In the genomic region with DNA sequence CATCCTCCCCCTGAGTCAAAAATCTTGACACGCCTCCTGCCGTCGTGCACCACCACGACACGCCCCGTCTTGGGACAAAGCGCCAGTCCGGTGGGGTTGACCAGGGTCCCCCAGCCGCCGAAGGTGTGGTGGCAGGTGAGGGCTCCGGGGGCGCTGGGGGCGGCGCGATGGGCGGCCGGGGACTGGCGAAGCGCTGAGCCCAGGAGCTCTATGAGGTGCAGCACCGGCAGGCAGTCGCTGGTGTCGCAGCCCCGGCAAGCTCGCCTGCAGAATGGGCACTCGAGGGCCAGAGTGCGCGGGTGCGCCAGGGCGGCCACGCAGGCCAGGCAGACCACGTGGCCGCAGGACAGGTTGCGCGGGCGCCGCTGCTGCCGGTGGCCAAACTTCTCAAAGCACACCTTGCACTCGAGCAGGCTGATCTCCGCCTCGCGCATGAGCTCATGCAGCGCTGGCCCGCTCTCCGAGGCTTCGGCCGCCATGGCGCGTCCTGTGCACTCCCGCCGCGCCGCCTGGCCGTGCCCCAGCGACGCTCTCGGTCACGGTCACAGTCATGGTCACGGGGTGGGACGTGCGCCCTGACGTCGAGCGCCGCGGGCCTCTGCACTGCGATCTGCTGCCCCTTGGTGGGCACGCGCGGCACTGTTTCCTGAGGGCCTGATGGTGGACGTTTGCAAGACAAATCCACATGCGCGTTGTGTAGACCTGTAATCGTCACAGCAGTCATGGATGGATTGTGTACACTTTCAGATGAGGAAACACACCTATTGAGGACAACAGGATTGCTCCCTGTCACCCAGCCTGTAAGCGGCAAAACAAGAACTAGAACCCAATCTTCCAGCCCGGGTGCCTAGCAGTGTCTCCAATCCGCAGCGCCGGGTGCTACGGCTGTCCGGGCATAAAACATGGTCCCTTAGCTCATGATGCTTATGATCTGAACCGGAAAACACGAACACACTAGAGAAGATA, we compare ENCODE assay signal across 1 cellular context.
TF ChIP-seq lines count a peak whose summit lies in the region.

A gene (minus strand): TSS at position 550 of the 966 bp plus-strand sequence. CDS start 71 bp downstream, at position 479.

TF ChIP-seq in HepG2, 621 proteins besides CTCF, POLR2A, EP300 and RAD21 (continued from another document and continues in another):
- TF ChIP-seq, protein P1, sequence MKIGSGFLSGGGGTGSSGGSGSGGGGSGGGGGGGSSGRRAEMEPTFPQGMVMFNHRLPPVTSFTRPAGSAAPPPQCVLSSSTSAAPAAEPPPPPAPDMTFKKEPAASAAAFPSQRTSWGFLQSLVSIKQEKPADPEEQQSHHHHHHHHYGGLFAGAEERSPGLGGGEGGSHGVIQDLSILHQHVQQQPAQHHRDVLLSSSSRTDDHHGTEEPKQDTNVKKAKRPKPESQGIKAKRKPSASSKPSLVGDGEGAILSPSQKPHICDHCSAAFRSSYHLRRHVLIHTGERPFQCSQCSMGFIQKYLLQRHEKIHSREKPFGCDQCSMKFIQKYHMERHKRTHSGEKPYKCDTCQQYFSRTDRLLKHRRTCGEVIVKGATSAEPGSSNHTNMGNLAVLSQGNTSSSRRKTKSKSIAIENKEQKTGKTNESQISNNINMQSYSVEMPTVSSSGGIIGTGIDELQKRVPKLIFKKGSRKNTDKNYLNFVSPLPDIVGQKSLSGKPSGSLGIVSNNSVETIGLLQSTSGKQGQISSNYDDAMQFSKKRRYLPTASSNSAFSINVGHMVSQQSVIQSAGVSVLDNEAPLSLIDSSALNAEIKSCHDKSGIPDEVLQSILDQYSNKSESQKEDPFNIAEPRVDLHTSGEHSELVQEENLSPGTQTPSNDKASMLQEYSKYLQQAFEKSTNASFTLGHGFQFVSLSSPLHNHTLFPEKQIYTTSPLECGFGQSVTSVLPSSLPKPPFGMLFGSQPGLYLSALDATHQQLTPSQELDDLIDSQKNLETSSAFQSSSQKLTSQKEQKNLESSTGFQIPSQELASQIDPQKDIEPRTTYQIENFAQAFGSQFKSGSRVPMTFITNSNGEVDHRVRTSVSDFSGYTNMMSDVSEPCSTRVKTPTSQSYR (CRISPR knock-in tag; IDR thresholded peaks at IDR 0.05; ENCODE audit: borderline replicate concordance) = peak; percentile 96
- no peak for TF ChIP-seq RBAK (CRISPR knock-in tag; IDR thresholded peaks at IDR 0.05)
- TF ChIP-seq, protein P2, sequence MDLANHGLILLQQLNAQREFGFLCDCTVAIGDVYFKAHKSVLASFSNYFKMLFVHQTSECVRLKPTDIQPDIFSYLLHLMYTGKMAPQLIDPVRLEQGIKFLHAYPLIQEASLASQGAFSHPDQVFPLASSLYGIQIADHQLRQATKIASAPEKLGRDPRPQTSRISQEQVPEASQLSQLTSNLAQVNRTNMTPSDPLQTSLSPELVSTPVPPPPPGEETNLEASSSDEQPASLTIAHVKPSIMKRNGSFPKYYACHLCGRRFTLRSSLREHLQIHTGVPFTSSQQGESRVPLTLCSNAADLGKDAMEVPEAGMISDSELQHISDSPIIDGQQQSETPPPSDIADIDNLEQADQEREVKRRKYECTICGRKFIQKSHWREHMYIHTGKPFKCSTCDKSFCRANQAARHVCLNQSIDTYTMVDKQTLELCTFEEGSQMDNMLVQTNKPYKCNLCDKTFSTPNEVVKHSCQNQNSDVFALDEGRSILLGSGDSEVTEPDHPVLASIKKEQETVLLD (CRISPR knock-in tag; IDR thresholded peaks at IDR 0.05; ENCODE audit: low read depth) = peak; percentile 71; the same call in 1 of the 2 replicates
- peak; percentile 93 for TF ChIP-seq ZNF605 (CRISPR knock-in tag; IDR thresholded peaks at IDR 0.05)
- TF ChIP-seq ATRX (CRISPR knock-in tag; IDR thresholded peaks at IDR 0.05; ENCODE audit: borderline replicate concordance) = no peak
- peak; percentile 88 for TF ChIP-seq ZBTB7B (CRISPR knock-in tag; IDR thresholded peaks at IDR 0.05)
- no peak for TF ChIP-seq ZFAT (CRISPR knock-in tag; conservative IDR thresholded peaks at IDR 0.05)
- peak; percentile 94 for TF ChIP-seq MYC (CRISPR knock-in tag; IDR thresholded peaks at IDR 0.05; ENCODE audit: borderline replicate concordance)
- peak; percentile 68 for TF ChIP-seq ELF1 (CRISPR knock-in tag; IDR thresholded peaks at IDR 0.05)
- peak; percentile 93; the same call in 1 of the 2 replicates for TF ChIP-seq ZNF510 (CRISPR knock-in tag; IDR thresholded peaks at IDR 0.05; ENCODE audit: low read depth)
- TF ChIP-seq, protein P3, sequence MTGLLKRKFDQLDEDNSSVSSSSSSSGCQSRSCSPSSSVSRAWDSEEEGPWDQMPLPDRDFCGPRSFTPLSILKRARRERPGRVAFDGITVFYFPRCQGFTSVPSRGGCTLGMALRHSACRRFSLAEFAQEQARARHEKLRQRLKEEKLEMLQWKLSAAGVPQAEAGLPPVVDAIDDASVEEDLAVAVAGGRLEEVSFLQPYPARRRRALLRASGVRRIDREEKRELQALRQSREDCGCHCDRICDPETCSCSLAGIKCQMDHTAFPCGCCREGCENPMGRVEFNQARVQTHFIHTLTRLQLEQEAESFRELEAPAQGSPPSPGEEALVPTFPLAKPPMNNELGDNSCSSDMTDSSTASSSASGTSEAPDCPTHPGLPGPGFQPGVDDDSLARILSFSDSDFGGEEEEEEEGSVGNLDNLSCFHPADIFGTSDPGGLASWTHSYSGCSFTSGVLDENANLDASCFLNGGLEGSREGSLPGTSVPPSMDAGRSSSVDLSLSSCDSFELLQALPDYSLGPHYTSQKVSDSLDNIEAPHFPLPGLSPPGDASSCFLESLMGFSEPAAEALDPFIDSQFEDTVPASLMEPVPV (CRISPR knock-in tag; IDR thresholded peaks at IDR 0.05) = peak; percentile 86
- peak; percentile 86; the same call in 1 of the 2 replicates for TF ChIP-seq ZNF124 (CRISPR knock-in tag; IDR thresholded peaks at IDR 0.05)
- TF ChIP-seq SMAD3 (CRISPR knock-in tag; IDR thresholded peaks at IDR 0.05) = peak; percentile 96
- no peak for TF ChIP-seq FOXP1 (IDR thresholded peaks at IDR 0.05)
- TF ChIP-seq FOXP1 (CRISPR knock-in tag; IDR thresholded peaks at IDR 0.05) = peak; percentile 64
- peak; percentile 87 for TF ChIP-seq SOX5 (CRISPR knock-in tag; IDR thresholded peaks at IDR 0.05; ENCODE audit: borderline replicate concordance)
- TF ChIP-seq ERF (CRISPR knock-in tag; IDR thresholded peaks at IDR 0.05) = peak; percentile 98
- peak; percentile 96 for TF ChIP-seq HIVEP1 (CRISPR knock-in tag; IDR thresholded peaks at IDR 0.05)
- peak; percentile 95; the same call in 1 of the 2 replicates for TF ChIP-seq MEIS2 (CRISPR knock-in tag; IDR thresholded peaks at IDR 0.05)
- TF ChIP-seq, protein P4, sequence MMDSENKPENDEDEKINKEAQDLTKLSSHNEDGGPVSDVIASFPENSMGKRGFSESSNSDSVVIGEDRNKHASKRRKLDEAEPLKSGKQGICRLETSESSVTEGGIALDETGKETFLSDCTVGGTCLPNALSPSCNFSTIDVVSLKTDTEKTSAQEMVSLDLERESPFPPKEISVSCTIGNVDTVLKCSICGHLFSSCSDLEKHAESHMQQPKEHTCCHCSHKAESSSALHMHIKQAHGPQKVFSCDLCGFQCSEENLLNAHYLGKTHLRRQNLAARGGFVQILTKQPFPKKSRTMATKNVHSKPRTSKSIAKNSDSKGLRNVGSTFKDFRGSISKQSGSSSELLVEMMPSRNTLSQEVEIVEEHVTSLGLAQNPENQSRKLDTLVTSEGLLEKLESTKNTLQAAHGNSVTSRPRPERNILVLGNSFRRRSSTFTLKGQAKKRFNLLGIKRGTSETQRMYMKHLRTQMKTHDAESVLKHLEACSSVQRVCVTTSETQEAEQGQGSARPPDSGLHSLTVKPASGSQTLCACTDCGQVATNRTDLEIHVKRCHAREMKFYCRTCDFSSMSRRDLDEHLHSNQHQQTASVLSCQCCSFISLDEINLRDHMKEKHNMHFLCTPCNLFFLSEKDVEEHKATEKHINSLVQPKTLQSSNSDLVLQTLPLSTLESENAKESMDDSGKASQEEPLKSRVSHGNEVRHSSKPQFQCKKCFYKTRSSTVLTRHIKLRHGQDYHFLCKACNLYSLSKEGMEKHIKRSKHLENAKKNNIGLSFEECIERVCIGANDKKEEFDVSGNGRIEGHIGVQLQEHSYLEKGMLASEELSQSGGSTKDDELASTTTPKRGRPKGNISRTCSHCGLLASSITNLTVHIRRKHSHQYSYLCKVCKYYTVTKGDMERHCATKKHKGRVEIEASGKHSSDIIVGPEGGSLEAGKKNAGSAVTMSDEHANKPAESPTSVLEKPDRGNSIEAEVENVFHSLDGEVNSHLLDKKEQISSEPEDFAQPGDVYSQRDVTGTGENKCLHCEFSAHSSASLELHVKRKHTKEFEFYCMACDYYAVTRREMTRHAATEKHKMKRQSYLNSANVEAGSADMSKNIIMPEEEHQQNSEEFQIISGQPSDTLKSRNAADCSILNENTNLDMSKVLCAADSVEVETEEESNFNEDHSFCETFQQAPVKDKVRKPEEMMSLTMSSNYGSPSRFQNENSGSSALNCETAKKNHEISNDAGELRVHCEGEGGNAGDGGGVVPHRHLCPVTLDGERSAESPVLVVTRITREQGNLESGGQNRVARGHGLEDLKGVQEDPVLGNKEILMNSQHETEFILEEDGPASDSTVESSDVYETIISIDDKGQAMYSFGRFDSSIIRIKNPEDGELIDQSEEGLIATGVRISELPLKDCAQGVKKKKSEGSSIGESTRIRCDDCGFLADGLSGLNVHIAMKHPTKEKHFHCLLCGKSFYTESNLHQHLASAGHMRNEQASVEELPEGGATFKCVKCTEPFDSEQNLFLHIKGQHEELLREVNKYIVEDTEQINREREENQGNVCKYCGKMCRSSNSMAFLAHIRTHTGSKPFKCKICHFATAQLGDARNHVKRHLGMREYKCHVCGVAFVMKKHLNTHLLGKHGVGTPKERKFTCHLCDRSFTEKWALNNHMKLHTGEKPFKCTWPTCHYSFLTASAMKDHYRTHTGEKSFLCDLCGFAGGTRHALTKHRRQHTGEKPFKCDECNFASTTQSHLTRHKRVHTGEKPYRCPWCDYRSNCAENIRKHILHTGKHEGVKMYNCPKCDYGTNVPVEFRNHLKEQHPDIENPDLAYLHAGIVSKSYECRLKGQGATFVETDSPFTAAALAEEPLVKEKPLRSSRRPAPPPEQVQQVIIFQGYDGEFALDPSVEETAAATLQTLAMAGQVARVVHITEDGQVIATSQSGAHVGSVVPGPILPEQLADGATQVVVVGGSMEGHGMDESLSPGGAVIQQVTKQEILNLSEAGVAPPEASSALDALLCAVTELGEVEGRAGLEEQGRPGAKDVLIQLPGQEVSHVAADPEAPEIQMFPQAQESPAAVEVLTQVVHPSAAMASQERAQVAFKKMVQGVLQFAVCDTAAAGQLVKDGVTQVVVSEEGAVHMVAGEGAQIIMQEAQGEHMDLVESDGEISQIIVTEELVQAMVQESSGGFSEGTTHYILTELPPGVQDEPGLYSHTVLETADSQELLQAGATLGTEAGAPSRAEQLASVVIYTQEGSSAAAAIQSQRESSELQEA (CRISPR knock-in tag; IDR thresholded peaks at IDR 0.05; ENCODE audit: not compliant biosample characterization) = peak; percentile 89
- TF ChIP-seq, protein P5, sequence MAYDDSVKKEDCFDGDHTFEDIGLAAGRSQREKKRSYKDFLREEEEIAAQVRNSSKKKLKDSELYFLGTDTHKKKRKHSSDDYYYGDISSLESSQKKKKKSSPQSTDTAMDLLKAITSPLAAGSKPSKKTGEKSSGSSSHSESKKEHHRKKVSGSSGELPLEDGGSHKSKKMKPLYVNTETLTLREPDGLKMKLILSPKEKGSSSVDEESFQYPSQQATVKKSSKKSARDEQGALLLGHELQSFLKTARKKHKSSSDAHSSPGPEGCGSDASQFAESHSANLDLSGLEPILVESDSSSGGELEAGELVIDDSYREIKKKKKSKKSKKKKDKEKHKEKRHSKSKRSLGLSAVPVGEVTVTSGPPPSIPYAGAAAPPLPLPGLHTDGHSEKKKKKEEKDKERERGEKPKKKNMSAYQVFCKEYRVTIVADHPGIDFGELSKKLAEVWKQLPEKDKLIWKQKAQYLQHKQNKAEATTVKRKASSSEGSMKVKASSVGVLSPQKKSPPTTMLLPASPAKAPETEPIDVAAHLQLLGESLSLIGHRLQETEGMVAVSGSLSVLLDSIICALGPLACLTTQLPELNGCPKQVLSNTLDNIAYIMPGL (CRISPR knock-in tag; IDR thresholded peaks at IDR 0.05; ENCODE audit: borderline replicate concordance in 1 of 2, low read depth in 1 of 2) = peak; percentile 98 to 99
- peak; percentile 70 for TF ChIP-seq RBFOX2 (IDR thresholded peaks at IDR 0.05; ENCODE audit: low read depth, low read length)
- TF ChIP-seq, protein P6, sequence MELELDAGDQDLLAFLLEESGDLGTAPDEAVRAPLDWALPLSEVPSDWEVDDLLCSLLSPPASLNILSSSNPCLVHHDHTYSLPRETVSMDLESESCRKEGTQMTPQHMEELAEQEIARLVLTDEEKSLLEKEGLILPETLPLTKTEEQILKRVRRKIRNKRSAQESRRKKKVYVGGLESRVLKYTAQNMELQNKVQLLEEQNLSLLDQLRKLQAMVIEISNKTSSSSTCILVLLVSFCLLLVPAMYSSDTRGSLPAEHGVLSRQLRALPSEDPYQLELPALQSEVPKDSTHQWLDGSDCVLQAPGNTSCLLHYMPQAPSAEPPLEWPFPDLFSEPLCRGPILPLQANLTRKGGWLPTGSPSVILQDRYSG (CRISPR knock-in tag; IDR thresholded peaks at IDR 0.05) = no peak
- TF ChIP-seq, protein P7, sequence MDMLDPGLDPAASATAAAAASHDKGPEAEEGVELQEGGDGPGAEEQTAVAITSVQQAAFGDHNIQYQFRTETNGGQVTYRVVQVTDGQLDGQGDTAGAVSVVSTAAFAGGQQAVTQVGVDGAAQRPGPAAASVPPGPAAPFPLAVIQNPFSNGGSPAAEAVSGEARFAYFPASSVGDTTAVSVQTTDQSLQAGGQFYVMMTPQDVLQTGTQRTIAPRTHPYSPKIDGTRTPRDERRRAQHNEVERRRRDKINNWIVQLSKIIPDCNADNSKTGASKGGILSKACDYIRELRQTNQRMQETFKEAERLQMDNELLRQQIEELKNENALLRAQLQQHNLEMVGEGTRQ (IDR thresholded peaks at IDR 0.05; ENCODE audit: low read depth, low read length) = peak; percentile 57
- TF ChIP-seq, protein P7 (CRISPR knock-in tag; IDR thresholded peaks at IDR 0.05; ENCODE audit: borderline replicate concordance) = peak; percentile 80
- TF ChIP-seq WIZ (CRISPR knock-in tag; IDR thresholded peaks at IDR 0.05) = peak; percentile 92
- no peak for TF ChIP-seq HMGA1 (CRISPR knock-in tag; conservative IDR thresholded peaks at IDR 0.05)
- peak; percentile 66; the same call in 1 of the 2 replicates for TF ChIP-seq GFI1 (CRISPR knock-in tag; IDR thresholded peaks at IDR 0.05; ENCODE audit: borderline replicate concordance)
- no peak for TF ChIP-seq TCF7 (IDR thresholded peaks at IDR 0.05; ENCODE audit: low read depth)
- peak; percentile 55; the same call in 1 of the 2 replicates for TF ChIP-seq ZNF746 (CRISPR knock-in tag; IDR thresholded peaks at IDR 0.05)
- peak; percentile 81 for TF ChIP-seq SIX4 (CRISPR knock-in tag; IDR thresholded peaks at IDR 0.05)
- TF ChIP-seq PCBP1 (IDR thresholded peaks at IDR 0.05; ENCODE audit: borderline replicate concordance, low read depth, low read length) = no peak
- TF ChIP-seq, protein P8, sequence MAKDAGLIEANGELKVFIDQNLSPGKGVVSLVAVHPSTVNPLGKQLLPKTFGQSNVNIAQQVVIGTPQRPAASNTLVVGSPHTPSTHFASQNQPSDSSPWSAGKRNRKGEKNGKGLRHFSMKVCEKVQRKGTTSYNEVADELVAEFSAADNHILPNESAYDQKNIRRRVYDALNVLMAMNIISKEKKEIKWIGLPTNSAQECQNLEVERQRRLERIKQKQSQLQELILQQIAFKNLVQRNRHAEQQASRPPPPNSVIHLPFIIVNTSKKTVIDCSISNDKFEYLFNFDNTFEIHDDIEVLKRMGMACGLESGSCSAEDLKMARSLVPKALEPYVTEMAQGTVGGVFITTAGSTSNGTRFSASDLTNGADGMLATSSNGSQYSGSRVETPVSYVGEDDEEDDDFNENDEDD (CRISPR knock-in tag; IDR thresholded peaks at IDR 0.05; ENCODE audit: borderline replicate concordance) = peak; percentile 98
- TF ChIP-seq ZNF30 (CRISPR knock-in tag; IDR thresholded peaks at IDR 0.05) = no peak
